Comparison of ENCODE assay signal across 1 cellular context in genomic region chr2:151771599-151772358, GRCh38.
TF ChIP-seq lines count a peak whose summit lies in the region.

No MANE protein-coding gene starts in this region.

TF ChIP-seq in GM12878, 131 proteins besides CTCF, POLR2A, EP300 and RAD21 (continued from another document and continues in another):
- TF ChIP-seq USF1 (IDR thresholded peaks at IDR 0.05; ENCODE audit: borderline replicate concordance, extremely low read length, insufficient read depth, low read depth, low read length) (no peak), MYB (IDR thresholded peaks at IDR 0.05; ENCODE audit: borderline replicate concordance, low read depth, low read length) (0 out of 2 replicates have a peak, but pooled peaks have one; percentile 15), SMAD5 (IDR thresholded peaks at IDR 0.05; ENCODE audit: low read depth) (no peak), TCF3 (IDR thresholded peaks at IDR 0.05; ENCODE audit: borderline replicate concordance, insufficient read depth, low read depth, low read length) (peak; percentile 90), TAF1 (IDR thresholded peaks at IDR 0.05; ENCODE audit: borderline replicate concordance, low read depth, low read length) (no peak), NFXL1 (IDR thresholded peaks at IDR 0.05; ENCODE audit: borderline replicate concordance) (no peak), LARP7 (IDR thresholded peaks at IDR 0.05) (no peak), PKNOX1 (IDR thresholded peaks at IDR 0.05) (peak; percentile 29; the same call in 1 of the 2 replicates), CHD1 (IDR thresholded peaks at IDR 0.05; ENCODE audit: low read depth, low read length) (no peak), NFIC (IDR thresholded peaks at IDR 0.05; ENCODE audit: low read depth, low read length) (peak; percentile 92), E2F8 (IDR thresholded peaks at IDR 0.05; ENCODE audit: low read depth, partially characterized antibody) (no peak), RAD51 (IDR thresholded peaks at IDR 0.05) (peak; percentile 30; the same call in 1 of the 2 replicates), KDM1A (IDR thresholded peaks at IDR 0.05; ENCODE audit: borderline replicate concordance) (no peak), ZBTB11 (CRISPR knock-in tag; IDR thresholded peaks at IDR 0.05) (no peak), STAT1 (conservative IDR thresholded peaks at IDR 0.05) (no peak), MTA2 (IDR thresholded peaks at IDR 0.05; ENCODE audit: low read depth) (peak; percentile 83), SIN3A (IDR thresholded peaks at IDR 0.05; ENCODE audit: low read depth, low read length) (no peak), E4F1 (IDR thresholded peaks at IDR 0.05; ENCODE audit: borderline replicate concordance, partially characterized antibody) (no peak), BMI1 (IDR thresholded peaks at IDR 0.05; ENCODE audit: borderline replicate concordance) (no peak), ATF3 (IDR thresholded peaks at IDR 0.05; ENCODE audit: borderline replicate concordance, extremely low read depth, low read depth, low read length) (no peak), ZBTB33 (IDR thresholded peaks at IDR 0.05) (no peak), IKZF1 (conservative IDR thresholded peaks at IDR 0.05) (peak; percentile 93), SREBF1 (IDR thresholded peaks at IDR 0.05; ENCODE audit: low read length) (no peak), BCL3 (IDR thresholded peaks at IDR 0.05; ENCODE audit: borderline replicate concordance, insufficient read depth, low read depth, low read length, poor library complexity, severe bottlenecking) (peak; percentile 84), SMAD1 (IDR thresholded peaks at IDR 0.05; ENCODE audit: low read depth, partially characterized antibody) (no peak), CUX1 (IDR thresholded peaks at IDR 0.05; ENCODE audit: insufficient replicate concordance, low read depth, low read length) (no peak), PAX8 (IDR thresholded peaks at IDR 0.05) (no peak), MXI1 (IDR thresholded peaks at IDR 0.05; ENCODE audit: low read depth, low read length) (peak; percentile 50; the same call in 1 of the 2 replicates), ZBTB4 (CRISPR knock-in tag; IDR thresholded peaks at IDR 0.05) (no peak), RB1 (IDR thresholded peaks at IDR 0.05; ENCODE audit: borderline replicate concordance) (no peak), MEF2B (IDR thresholded peaks at IDR 0.05; ENCODE audit: partially characterized antibody, poor library complexity, severe bottlenecking) (peak; percentile 97), ATF7 (IDR thresholded peaks at IDR 0.05; ENCODE audit: low read depth) (peak; percentile 67; the same call in 1 of the 2 replicates), RELA (IDR thresholded peaks at IDR 0.05; ENCODE audit: borderline replicate concordance, partially characterized antibody) (peak; percentile 70)
